ENCODE assay signal across 15 cellular contexts in genomic region chr2:157236404-157236803, GRCh38. TPM values are rescaled to one million over a fixed set of nuclear protein-coding genes. Genes with fewer than 3 reads are reported as not detected.
DNase-seq lines count a peak whose midpoint lies in the region; ATAC-seq, FAIRE-seq and TF ChIP-seq lines count a peak whose summit lies in the region.
"Had no signal": no experiment of that assay in that cellular context is flagged by ENCODE, and none has a peak within 500 bp of the region (broad histone marks: within the 10 kb centered on the region; RNA-seq: fewer than 3 reads in every experiment).

No MANE protein-coding gene starts in this region.

- no peak for TF ChIP-seq EP300 in H1 (IDR thresholded peaks at IDR 0.05; ENCODE audit: borderline replicate concordance in 1 of 2, low read depth in 2 of 2, low read length in 2 of 2)

- H3K56ac ChIP-seq in IMR-90 (ENCODE audit: extremely low read depth, insufficient read depth, low read length), result no peak overlapping the region
- H3K56ac ChIP-seq in H1 (replicated peaks; ENCODE audit: insufficient read length, low read depth, low read length), result no peak overlapping the region
- no peak overlapping the region for H3K56ac ChIP-seq in mesendoderm (ENCODE audit: low read length)

- H4K20me1 ChIP-seq in IMR-90 (ENCODE audit: insufficient read depth, low read length), result no peaks in the 10 kb centered on the region
- no peaks in the 10 kb centered on the region for H4K20me1 ChIP-seq in H1 (replicated peaks in 1 of 2; ENCODE audit: control insufficient read depth in 1 of 2, insufficient read depth in 2 of 2, low read length in 2 of 2)
- H4K20me1 ChIP-seq in keratinocyte (ENCODE audit: control insufficient read depth, extremely low read depth, insufficient read depth, low read length), result no peaks in the 10 kb centered on the region
- H4K20me1 ChIP-seq: BLaER1 treated with 17β-estradiol and CSF1 and Interleukin-3, amounts not matched to agents 10 nM and 100 nM had no signal

- no peaks in the 10 kb centered on the region for H3K36me3 ChIP-seq in IMR-90 (ENCODE audit: control insufficient read depth, insufficient read depth, low read length)
- no peaks in the 10 kb centered on the region for H3K36me3 ChIP-seq in RWPE2 (ENCODE audit: low read depth)
- no peaks in the 10 kb centered on the region for H3K36me3 ChIP-seq in H1 (ENCODE audit: control insufficient read depth in 2 of 4, insufficient read depth in 4 of 4, low read length in 3 of 4)
- H3K36me3 ChIP-seq in keratinocyte (ENCODE audit: control insufficient read depth in 2 of 2, extremely low read depth in 1 of 2, insufficient read depth in 2 of 2, low read length in 2 of 2), result no peaks in the 10 kb centered on the region
- H3K36me3 ChIP-seq in mesendoderm (ENCODE audit: control insufficient read depth, insufficient read depth, low read length), result no peaks in the 10 kb centered on the region
- H3K36me3 ChIP-seq: BLaER1 treated with 17β-estradiol and CSF1 and Interleukin-3, amounts not matched to agents 10 nM and 100 nM had no signal

- no peak overlapping the region; the same call in 2 of the 3 replicates for H2BK15ac ChIP-seq in IMR-90 (ENCODE audit: low read depth, low read length)
- H2BK15ac ChIP-seq in H1 (ENCODE audit: low read length), result no peak overlapping the region
- no peak overlapping the region for H2BK15ac ChIP-seq in mesendoderm (replicated peaks; ENCODE audit: low read depth)

- TF ChIP-seq CTCF in IMR-90 (conservative IDR thresholded peaks at IDR 0.05; ENCODE audit: low read depth, low read length) (no peak), RWPE2 (IDR thresholded peaks at IDR 0.05; ENCODE audit: poor library complexity, severe bottlenecking) (no peak), H1 (IDR thresholded peaks at IDR 0.05; ENCODE audit: control extremely low read depth in 1 of 3, insufficient read depth in 1 of 3, low read depth in 1 of 3, low read length in 3 of 3) (no peak), keratinocyte (optimal IDR thresholded peaks at IDR 0.05 in 1 of 3, IDR thresholded peaks at IDR 0.05 in 1 of 3, conservative IDR thresholded peaks at IDR 0.05 in 1 of 3; ENCODE audit: extremely low read depth in 1 of 3, insufficient read depth in 2 of 3, low read length in 3 of 3) (no peak)

- H3K4ac ChIP-seq in IMR-90 (ENCODE audit: low read depth, low read length) (no peak overlapping the region), H1 (replicated peaks; ENCODE audit: insufficient read length, low read depth, low read length) (no peak overlapping the region), mesendoderm (ENCODE audit: low read depth, low read length) (no peak overlapping the region)

- no peak overlapping the region for H2BK20ac ChIP-seq in IMR-90 (ENCODE audit: low read depth, low read length)
- H2BK20ac ChIP-seq in H1 (ENCODE audit: low read length), result no peak overlapping the region

- intact Hi-C loops in IMR-90 (cut with micrococcal nuclease), result no loop called here

- H2BK12ac ChIP-seq in H1 (ENCODE audit: low read depth, low read length), result no peak overlapping the region

- H3K4me3 ChIP-seq in IMR-90 (ENCODE audit: insufficient read depth, low read depth, low read length) (no peak overlapping the region), RWPE2 (ENCODE audit: severe bottlenecking) (no peak overlapping the region), H1 (ENCODE audit: extremely low read depth in 1 of 4, insufficient read depth in 2 of 4, low read depth in 3 of 4, low read length in 4 of 4) (no peak overlapping the region), keratinocyte (ENCODE audit: control insufficient read depth in 2 of 3, extremely low read depth in 1 of 3, insufficient read depth in 2 of 3, low read depth in 1 of 3, low read length in 3 of 3) (no peak overlapping the region), mesendoderm (ENCODE audit: low read length) (no peak overlapping the region)
- H3K4me3 ChIP-seq: BLaER1 treated with 17β-estradiol and CSF1 and Interleukin-3, amounts not matched to agents 10 nM and 100 nM had no signal

- H3K4me2 ChIP-seq in IMR-90 (ENCODE audit: low read depth, low read length) (no peak overlapping the region), H1 (ENCODE audit: insufficient read depth in 1 of 2, low read depth in 2 of 2, low read length in 2 of 2) (no peak overlapping the region), keratinocyte (ENCODE audit: control insufficient read depth, extremely low read depth, insufficient read depth, low read depth, low read length) (peak overlapping the region; percentile 42), mesendoderm (ENCODE audit: low read length) (no peak overlapping the region)
- H3K4me2 ChIP-seq: BLaER1 treated with 17β-estradiol and CSF1 and Interleukin-3, amounts not matched to agents 10 nM and 100 nM had no signal

- BruUV-seq in IMR-90 (replicated peaks; lab: Mats Ljungman, UMichigan), result no TSS peak

- H2AFZ ChIP-seq in IMR-90 (replicated peaks; ENCODE audit: low read length, poor library complexity) (no peak overlapping the region), H1 (ENCODE audit: low read length) (no peak overlapping the region), keratinocyte (ENCODE audit: control insufficient read depth, low read length) (peak overlapping the region; percentile 21)

- no peak overlapping the region for H2BK5ac ChIP-seq in IMR-90 (ENCODE audit: low read depth, low read length, poor library complexity, severe bottlenecking)
- H2BK5ac ChIP-seq in H1 (ENCODE audit: low read depth, low read length), result no peak overlapping the region
- no peak overlapping the region for H2BK5ac ChIP-seq in mesendoderm (ENCODE audit: low read length)

- H3K23ac ChIP-seq in IMR-90 (ENCODE audit: low read depth, low read length) (no peak overlapping the region), H1 (ENCODE audit: insufficient read length) (no peak overlapping the region), mesendoderm (ENCODE audit: low read length) (no peak overlapping the region)

- H2AK5ac ChIP-seq in IMR-90 (ENCODE audit: low read depth, low read length) (no peak overlapping the region), H1 (ENCODE audit: low read depth, low read length) (no peak overlapping the region), mesendoderm (ENCODE audit: low read length) (no peak overlapping the region)

- ATAC-seq in IMR-90 (ENCODE audit: low read depth) (no peak), RWPE2 (ENCODE audit: low read depth) (peak; percentile 89), HG03354 (IDR thresholded peaks at IDR 0.05; ENCODE audit: poor library complexity, severe bottlenecking, unreplicated experiment) (no peak), GM21360 (IDR thresholded peaks at IDR 0.05; ENCODE audit: unreplicated experiment) (no peak)
- ATAC-seq: HCT116 had no signal

- no peak for FAIRE-seq in H1 (lab: Jason Lieb, UNC)
- FAIRE-seq in keratinocyte (lab: Jason Lieb, UNC), result peak; percentile 83
- FAIRE-seq: H54 had no signal

- H4K5ac ChIP-seq in IMR-90 (ENCODE audit: low read depth, low read length) (no peak overlapping the region), H1 (ENCODE audit: insufficient read length, low read depth, low read length) (no peak overlapping the region), mesendoderm (ENCODE audit: low read length) (no peak overlapping the region)

- dilution Hi-C loops in IMR-90 (cut with HindIII; ENCODE audit: low sequenced_read_pairs, unreplicated experiment), result no loop called here
- dilution Hi-C loops in keratinocyte (cut with MboI; ENCODE audit: extremely low pct_ligation_motif_present, low sequenced_read_pairs), result no loop called here

- H3K79me2 ChIP-seq in H1 (ENCODE audit: control insufficient read depth in 1 of 2, insufficient read depth in 2 of 2, low read length in 2 of 2) (no peaks in the 10 kb centered on the region), keratinocyte (ENCODE audit: control insufficient read depth, insufficient read depth, low read length) (no peaks in the 10 kb centered on the region), mesendoderm (ENCODE audit: control insufficient read depth, insufficient read depth, low read length) (no peaks in the 10 kb centered on the region)

- H3K27ac ChIP-seq in IMR-90 (ENCODE audit: insufficient read depth, low read length) (no peak overlapping the region), RWPE2 (ENCODE audit: poor library complexity, severe bottlenecking) (peak overlapping the region; percentile 39), H1 (ENCODE audit: low read depth, low read length) (no peak overlapping the region), keratinocyte (ENCODE audit: control insufficient read depth, insufficient read depth, low read length) (peak overlapping the region; percentile 36), mesendoderm (ENCODE audit: low read depth, low read length) (no peak overlapping the region)
- H3K27ac ChIP-seq: BLaER1 treated with 17β-estradiol and CSF1 and Interleukin-3, amounts not matched to agents 10 nM and 100 nM had no signal

- no peak for TF ChIP-seq POLR2A in IMR-90 (IDR thresholded peaks at IDR 0.05; ENCODE audit: low read depth, low read length)
- TF ChIP-seq POLR2A in H1 (IDR thresholded peaks at IDR 0.05; ENCODE audit: control extremely low read depth in 1 of 2, low read depth in 2 of 2, low read length in 2 of 2), result no peak

- H3K18ac ChIP-seq in IMR-90 (ENCODE audit: low read depth, low read length) (no peak overlapping the region), H1 (ENCODE audit: extremely low read depth, low read length) (no peak overlapping the region), mesendoderm (ENCODE audit: low read length) (no peak overlapping the region)

- in situ Hi-C loops in IMR-90 (cut with MboI; ENCODE audit: low sequenced_read_pairs), result no loop called here

- POLR2A ChIA-PET in IMR-90 (lab: Charles Lee; ENCODE audit: unreplicated experiment) (no interaction called here), H1 (lab: Charles Lee; ENCODE audit: partially characterized antibody) (interaction anchor here (1.6 kb wide), 1 partner anchor 9 kb away, joined by 4 read pairs; no protein-coding TSS in a partner anchor)

- H4K8ac ChIP-seq in IMR-90 (ENCODE audit: low read depth in 2 of 2, low read length in 2 of 2) (no peak overlapping the region), H1 (ENCODE audit: extremely low read depth, insufficient read depth, low read length) (no peak overlapping the region), mesendoderm (ENCODE audit: low read depth, low read length) (no peak overlapping the region)

- no CpG with 5 or more reads among the region's 2 CpGs for WGBS in IMR-90 (ENCODE audit: extremely low coverage in 2 of 2, insufficient read length in 1 of 2), 2 experiments
- 94% methylated on average over 2 of the region's 2 CpGs; no CpG with 5 or more reads in 1 of the 2 experiments for WGBS in H1 (ENCODE audit: extremely low coverage in 1 of 2, insufficient coverage in 1 of 2, insufficient read length in 1 of 2, insufficient replicate concordance in 2 of 2, low coverage in 1 of 2, low lambda C conversion rate in 2 of 2, missing lambda C conversion rate in 1 of 2), 2 experiments
- WGBS in mesendoderm (ENCODE audit: extremely low coverage, insufficient coverage, low lambda C conversion rate), result no CpG with 5 or more reads among the region's 2 CpGs

- H3K9me3 ChIP-seq in IMR-90 (ENCODE audit: control insufficient read depth, insufficient read depth, low read length) (no peaks in the 10 kb centered on the region), RWPE2 (ENCODE audit: severe bottlenecking) (peaks cover 3% of the 10 kb centered on the region), H1 (ENCODE audit: insufficient read depth in 2 of 2, low read depth in 1 of 2, low read length in 1 of 2) (no peaks in the 10 kb centered on the region), keratinocyte (ENCODE audit: control insufficient read depth, low read depth, low read length) (no peaks in the 10 kb centered on the region)
- H3K9me3 ChIP-seq: BLaER1 treated with 17β-estradiol and CSF1 and Interleukin-3, amounts not matched to agents 10 nM and 100 nM had no signal

- H3K9ac ChIP-seq in IMR-90 (ENCODE audit: low read depth, low read length) (no peak overlapping the region), H1 (replicated peaks in 1 of 4; ENCODE audit: extremely low read depth in 1 of 4, low read depth in 3 of 4, low read length in 3 of 4) (no peak overlapping the region), keratinocyte (ENCODE audit: control insufficient read depth, extremely low read depth, insufficient read depth, low read length) (no peak overlapping the region), mesendoderm (ENCODE audit: low read length) (no peak overlapping the region)
- H3K9ac ChIP-seq: BLaER1 treated with 17β-estradiol and CSF1 and Interleukin-3, amounts not matched to agents 10 nM and 100 nM had no signal

- DNase-seq in IMR-90 (no peak), RWPE2 (ENCODE audit: low spot score) (no peak), H1 (ENCODE audit: low read depth in 1 of 2, low spot score in 2 of 2) (no peak), keratinocyte (ENCODE audit: low read depth, low spot score) (no peak), mesendoderm (no peak)
- DNase-seq: ACHN; CD4-positive, CD25-positive, alpha-beta regulatory T cell; DMS53; GF-D8 had no signal

- CTCF ChIA-PET in IMR-90 (lab: Yijun Ruan, JAX), result no interaction called here
- CTCF ChIA-PET in H1 (lab: Charles Lee; ENCODE audit: partially characterized antibody), result interaction anchor here (0.6 kb wide), 1 partner anchor 285 kb away, joined by 4 read pairs; no protein-coding TSS in a partner anchor

- TF ChIP-seq RAD21 in IMR-90 (IDR thresholded peaks at IDR 0.05; ENCODE audit: low read length) (no peak), H1 (IDR thresholded peaks at IDR 0.05 in 1 of 2, conservative IDR thresholded peaks at IDR 0.05 in 1 of 2; ENCODE audit: low read depth in 2 of 2, low read length in 2 of 2) (no peak)

- H2BK120ac ChIP-seq in IMR-90 (ENCODE audit: low read depth, low read length) (no peak overlapping the region), H1 (replicated peaks; ENCODE audit: low read depth, low read length) (no peak overlapping the region), mesendoderm (ENCODE audit: low read depth, low read length) (no peak overlapping the region)

- H3K23me2 ChIP-seq in H1 (ENCODE audit: low read depth, low read length), result no peaks in the 10 kb centered on the region

- H3K4me1 ChIP-seq in IMR-90 (ENCODE audit: control insufficient read depth, insufficient read depth, low read length), result peaks cover 6% of the 10 kb centered on the region
- H3K4me1 ChIP-seq in RWPE2 (ENCODE audit: insufficient read depth, poor library complexity, severe bottlenecking), result peaks cover 24% of the 10 kb centered on the region
- H3K4me1 ChIP-seq in H1 (replicated peaks in 1 of 4; ENCODE audit: control insufficient read depth in 3 of 4, insufficient read depth in 4 of 4, low read length in 3 of 4), result no peaks in the 10 kb centered on the region
- peaks cover 18% of the 10 kb centered on the region for H3K4me1 ChIP-seq in keratinocyte (ENCODE audit: control insufficient read depth, extremely low read depth, insufficient read depth, low read length)
- H3K4me1 ChIP-seq in mesendoderm (ENCODE audit: control insufficient read depth, low read depth, low read length), result no peaks in the 10 kb centered on the region
- H3K4me1 ChIP-seq: BLaER1 treated with 17β-estradiol and CSF1 and Interleukin-3, amounts not matched to agents 10 nM and 100 nM had no signal

- no peaks in the 10 kb centered on the region for H3K79me1 ChIP-seq in IMR-90 (ENCODE audit: low read depth in 1 of 2, low read length in 2 of 2)
- H3K79me1 ChIP-seq in H1 (ENCODE audit: low read depth, low read length), result no peaks in the 10 kb centered on the region
- no peaks in the 10 kb centered on the region for H3K79me1 ChIP-seq in mesendoderm (ENCODE audit: low read length)

- no peaks in the 10 kb centered on the region for H3K9me1 ChIP-seq in IMR-90 (ENCODE audit: insufficient read depth, low read length)
- H3K9me1 ChIP-seq in keratinocyte (ENCODE audit: control insufficient read depth, extremely low read depth, insufficient read depth, low read length), result no peaks in the 10 kb centered on the region

- no peak overlapping the region for H3K14ac ChIP-seq in IMR-90 (replicated peaks; ENCODE audit: low read depth, low read length)
- no peak overlapping the region for H3K14ac ChIP-seq in H1 (ENCODE audit: insufficient read length)

- no peaks in the 10 kb centered on the region for H3K27me3 ChIP-seq in IMR-90 (ENCODE audit: control insufficient read depth, insufficient read depth, low read length)
- no peaks in the 10 kb centered on the region for H3K27me3 ChIP-seq in RWPE2 (ENCODE audit: insufficient read depth, poor library complexity, severe bottlenecking)
- H3K27me3 ChIP-seq in H1 (replicated peaks in 1 of 4; ENCODE audit: control insufficient read depth in 3 of 4, extremely low read depth in 1 of 4, insufficient read depth in 3 of 4, low read length in 3 of 4), result no peaks in the 10 kb centered on the region
- H3K27me3 ChIP-seq in keratinocyte (ENCODE audit: control insufficient read depth, extremely low read depth, insufficient read depth, low read length), result no peaks in the 10 kb centered on the region
- no peaks in the 10 kb centered on the region for H3K27me3 ChIP-seq in mesendoderm (ENCODE audit: insufficient read depth, low read length, poor library complexity)
- H3K27me3 ChIP-seq: BLaER1 treated with 17β-estradiol and CSF1 and Interleukin-3, amounts not matched to agents 10 nM and 100 nM had no signal

- H2AK9ac ChIP-seq in IMR-90 (replicated peaks; ENCODE audit: low read depth, low read length, poor library complexity), result no peak overlapping the region

- H4K91ac ChIP-seq in IMR-90 (ENCODE audit: insufficient read depth, low read depth, low read length), result no peak overlapping the region
- H4K91ac ChIP-seq in H1 (replicated peaks; ENCODE audit: insufficient read length, low read length), result no peak overlapping the region

RNA-seq across cellular contexts. Expression of gene GALNT5, which starts 21.1 kb away (rescaled TPM):
- 63.3 and 73.6 TPM in 2 replicates for total RNA-seq in IMR-90 (2012; rRNA removed)
- 28.9 and 36.3 TPM in 2 replicates for polyA plus RNA-seq in IMR-90 (2012; rRNA removed)
- polyA plus RNA-seq in IMR-90 (2012; cell fraction: cytosol; rRNA removed), result 7.2 and 7.9 TPM in 2 replicates
- 4.0 and 36.8 TPM in 2 replicates for polyA plus RNA-seq in IMR-90 (2012; cell fraction: nucleus; rRNA removed; ENCODE audit: low replicate concordance)
- total RNA-seq in H1 (2021; fragmentation: NEBNext Ultra II Directional; extraction: Animal tissue kit (Norgen Biotek cat#: 25700)), result 0.06 TPM in 1 of 2 replicates, not detected in the other
- 0.02 TPM in 2 replicates for polyA plus RNA-seq in H1 (2011; rRNA removed)
- 0.04 TPM for polyA plus RNA-seq in H1 (2011; cell fraction: cytosol; rRNA removed)
- polyA plus RNA-seq in H1 (2011; cell fraction: nucleus; rRNA removed), result 0.06 TPM
- 0.04 to 0.17 TPM (median 0.07 TPM) in 4 replicates for polyA plus RNA-seq in H1 (2012, experiment 1 of 2)
- not detected for polyA plus RNA-seq in H1 (2012, experiment 2 of 2)
- polyA plus RNA-seq in H1 (2013, experiment 1 of 2), result 0.12 TPM
- 0.11 TPM for polyA plus RNA-seq in H1 (2013, experiment 2 of 2)
- 0.03 and 0.17 TPM in 2 replicates for polyA minus RNA-seq in H1 (2011; rRNA and poly(A)+ RNA removed)
- polyA minus RNA-seq in H1 (2011; cell fraction: cytosol; rRNA and poly(A)+ RNA removed), result not detected
- 0.30 TPM for polyA minus RNA-seq in H1 (2011; cell fraction: nucleus; rRNA and poly(A)+ RNA removed)
- 6.8 to 10.9 TPM (median 8.3 TPM) in 3 replicates for polyA plus RNA-seq in keratinocyte
- polyA plus RNA-seq in keratinocyte (2011; ENCODE audit: low read depth), result 1.2 TPM
- 1.9 and 3.5 TPM in 2 replicates for polyA plus RNA-seq in keratinocyte (2011; cell fraction: cytosol; rRNA removed)
- 16.1 and 22.3 TPM in 2 replicates for polyA plus RNA-seq in keratinocyte (2011; cell fraction: nucleus; rRNA removed)
- 1.6 and 7.6 TPM in 2 replicates for polyA plus RNA-seq in keratinocyte (2012; ENCODE audit: low replicate concordance)
- polyA minus RNA-seq in keratinocyte, result 3.3 to 8.4 TPM (median 6.6 TPM) in 3 replicates
- 5.0 TPM for polyA minus RNA-seq in keratinocyte (2011; cell fraction: cytosol; rRNA and poly(A)+ RNA removed)
- 16.7 and 28.2 TPM in 2 replicates for polyA minus RNA-seq in keratinocyte (2011; cell fraction: nucleus; rRNA and poly(A)+ RNA removed)
- 0.10 TPM for polyA plus RNA-seq in mesendoderm (2013, experiment 1 of 2)
- polyA plus RNA-seq in mesendoderm (2013, experiment 2 of 2), result 0.08 TPM
- total RNA-seq: A172; CD4-positive, CD25-positive, alpha-beta regulatory T cell had no signal

Comparison
In these comparisons a context has a peak if more than half of its experiments do, and no peak if none do; other contexts are left out.
1. H3K27ac ChIP-seq: peak in RWPE2 (single experiment) and keratinocyte (single experiment); none in IMR-90 (single experiment), H1 (single experiment) and mesendoderm (single experiment).